Comparison of ENCODE assay signal across 8 cellular contexts in genomic region chr1:75724472-75725022, GRCh38. TPM values are rescaled to one million over a fixed set of nuclear protein-coding genes. Genes with fewer than 3 reads are reported as not detected.
DNase-seq lines count a peak whose midpoint lies in the region; ATAC-seq and TF ChIP-seq lines count a peak whose summit lies in the region.

Gene ACADM, plus strand, starts transcription at chr1:75724709. Its CDS starts 79 bp downstream, at chr1:75724788.

- H3K23ac ChIP-seq in trophoblast cell (ENCODE audit: low read length), result no peak within 1 kb of the TSS

- peak within 1 kb of the TSS; percentile 94 for H2BK120ac ChIP-seq in trophoblast cell (ENCODE audit: insufficient read depth, low read length, poor library complexity)

- H3K4ac ChIP-seq in trophoblast cell (ENCODE audit: low read depth, low read length), result peak within 1 kb of the TSS; percentile 99

- H3K36me3 ChIP-seq in trophoblast cell (ENCODE audit: control insufficient read depth in 1 of 2, insufficient read depth in 2 of 2, low read length in 2 of 2), result no peaks in the 10 kb centered on the region
- H3K36me3 ChIP-seq in tibial nerve, result no peaks in the 10 kb centered on the region

- H4K8ac ChIP-seq in trophoblast cell (ENCODE audit: low read depth, low read length), result peak within 1 kb of the TSS; percentile 98

- H3K4me1 ChIP-seq in trophoblast cell (ENCODE audit: control insufficient read depth in 1 of 2, insufficient read depth in 2 of 2, low read length in 2 of 2) (peaks cover 0 to 3% of the 10 kb centered on the region in 2 experiments), tibial nerve (peaks cover 0 to 33% (median 6%) of the 10 kb centered on the region in 4 donors)

- H2BK5ac ChIP-seq in trophoblast cell (ENCODE audit: low read depth, low read length, poor library complexity), result peak within 1 kb of the TSS; percentile 93

- ATAC-seq in HG02571 (IDR thresholded peaks at IDR 0.05; ENCODE audit: unreplicated experiment) (peak; percentile 91), Right ventricle myocardium inferior (peak; percentile 99)

- peak within 1 kb of the TSS; percentile 71 for H3K4me2 ChIP-seq in trophoblast cell (ENCODE audit: low read length)

- H3K18ac ChIP-seq in trophoblast cell (ENCODE audit: low read length), result peak within 1 kb of the TSS; percentile 99

- H3K27me3 ChIP-seq in trophoblast cell (ENCODE audit: insufficient read depth, low read length) (no peaks in the 10 kb centered on the region), tibial nerve (no peaks in the 10 kb centered on the region)

- H3K27ac ChIP-seq in trophoblast cell (ENCODE audit: low read depth, low read length) (peak within 1 kb of the TSS; percentile 95), tibial nerve (peak within 1 kb of the TSS; percentile 82 to 94 (median 90))

- peak within 1 kb of the TSS; percentile 97 for H3K14ac ChIP-seq in trophoblast cell (ENCODE audit: low read length)

- peak; percentile 92 for TF ChIP-seq POLR2A in GM10847 (IDR thresholded peaks at IDR 0.05; ENCODE audit: extremely low read depth, insufficient read length)
- TF ChIP-seq POLR2A in NB4 (IDR thresholded peaks at IDR 0.05; ENCODE audit: extremely low read depth, insufficient read length), result peak; percentile 88
- peak; percentile 17 to 61 for TF ChIP-seq POLR2A in tibial nerve (IDR thresholded peaks at IDR 0.05)

- H3K79me2 ChIP-seq in trophoblast cell (ENCODE audit: control insufficient read depth, insufficient read depth, low read length, poor library complexity), result peaks cover 5% of the 10 kb centered on the region

- TF ChIP-seq EP300 in tibial nerve (IDR thresholded peaks at IDR 0.05), result peak; percentile 15 to 84

- WGBS in trophoblast cell (ENCODE audit: extremely low coverage, insufficient coverage, insufficient read length), result no CpG with 5 or more reads among the region's 48 CpGs
- WGBS in tibial nerve, 2 donors, result 1% methylated on average over 25 to 42 of the region's 48 CpGs

- no peak for TF ChIP-seq CTCF in NB4 (IDR thresholded peaks at IDR 0.05; ENCODE audit: low read depth, low read length)
- no peak for TF ChIP-seq CTCF in tibial nerve (IDR thresholded peaks at IDR 0.05)

- H2AFZ ChIP-seq in trophoblast cell (ENCODE audit: insufficient read depth, low read length, poor library complexity), result peak within 1 kb of the TSS; percentile 100

- DNase-seq in NB4 (ENCODE audit: low read depth) (peak; percentile 91), SW 1271 (lab: John Stamatoyannopoulos, UW) (peak; percentile 37 to 77), Right ventricle myocardium inferior (ENCODE audit: missing footprints) (peak; percentile 94), trophoblast cell (peak; percentile 73 to 79), tibial nerve (ENCODE audit: low spot score in 2 of 2) (peak; percentile 68 to 78)
- peak; percentile 73 for DNase-seq in activated naive CD8-positive, alpha-beta T cell treated with anti-CD3 and anti-CD28 coated beads, Interleukin-2, amount 50 U/mL, for 16 hours (ENCODE audit: low read depth, low spot score)

- peaks cover 10% of the 10 kb centered on the region for H3K79me1 ChIP-seq in trophoblast cell (ENCODE audit: low read length)

- H3K9me3 ChIP-seq in trophoblast cell (ENCODE audit: insufficient read depth, low read depth, low read length) (no peaks in the 10 kb centered on the region), tibial nerve (no peaks in the 10 kb centered on the region)

- intact Hi-C loops in Right ventricle myocardium inferior (cut with DNase I), result loop anchor here (1.0 kb wide), 1 partner anchor 62 kb away; the partner anchor contains the start of gene RABGGTB

- H2AK5ac ChIP-seq in trophoblast cell (ENCODE audit: low read length), result no peak within 1 kb of the TSS

- peak within 1 kb of the TSS; percentile 50 for H2BK12ac ChIP-seq in trophoblast cell (ENCODE audit: low read length)

- H3K4me3 ChIP-seq in NB4 (ENCODE audit: low read depth, low read length), result peak within 1 kb of the TSS; percentile 87
- peak within 1 kb of the TSS; percentile 95 for H3K4me3 ChIP-seq in trophoblast cell (ENCODE audit: low read depth, low read length)
- peak within 1 kb of the TSS; percentile 47 to 93 (median 78) for H3K4me3 ChIP-seq in tibial nerve

- H4K91ac ChIP-seq in trophoblast cell (ENCODE audit: low read depth, low read length), result peak within 1 kb of the TSS; percentile 93

- peak within 1 kb of the TSS; percentile 96 for H3K9ac ChIP-seq in trophoblast cell (ENCODE audit: low read length)

- H4K12ac ChIP-seq in trophoblast cell (ENCODE audit: low read depth, low read length), result peak within 1 kb of the TSS; percentile 99

RNA-seq across cellular contexts. Expression of gene ACADM, which starts in this region (rescaled TPM):
- total RNA-seq in Right ventricle myocardium inferior, result 378 TPM
- polyA plus RNA-seq in trophoblast cell (2013), result 16.3 and 17.9 TPM in 2 replicates
- 10 to 100 TPM; 22.9 to 51.1 (median 41.2) TPM for total RNA-seq in tibial nerve

Comparison
In these comparisons a context has a peak if more than half of its experiments do, and no peak if none do; other contexts are left out.
1. Peak in every context shown above with its lines: DNase-seq, ATAC-seq, H3K4me3 ChIP-seq and H3K27ac ChIP-seq.
2. POLR2A ChIP-seq: peak in every context shown above with its lines; median percentile 92 in GM10847; 88 in NB4; 39 in tibial nerve.